Comparison of ENCODE assay signal across 22 cellular contexts in the genomic region with DNA sequence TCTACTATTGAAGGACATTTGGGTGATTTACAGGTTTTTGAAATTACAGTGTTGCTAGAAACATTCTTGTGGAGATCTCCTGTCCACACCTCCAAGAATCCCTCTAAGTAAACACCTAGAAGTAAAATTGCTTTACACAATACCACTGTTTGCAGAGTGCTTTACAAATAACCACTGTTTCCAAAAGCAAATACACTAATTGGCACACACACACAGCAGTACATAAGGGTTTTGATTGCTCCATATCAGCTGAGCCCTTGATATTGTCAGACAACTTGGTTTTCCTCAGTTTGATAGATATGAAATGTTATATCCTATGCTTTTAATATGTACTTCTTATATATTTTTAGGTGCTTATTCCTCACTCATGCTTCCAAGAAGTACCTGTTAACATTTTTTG. TPM values are rescaled to one million over a fixed set of nuclear protein-coding genes. Genes with fewer than 3 reads are reported as not detected.
"Had no signal": no experiment of that assay in that cellular context is flagged by ENCODE, and none has a peak within 500 bp of the region (broad histone marks: within the 10 kb centered on the region; RNA-seq: fewer than 3 reads in every experiment).

No MANE protein-coding gene starts in this region.

- H3K4me3 Mint-ChIP-seq: activated CD4-positive, alpha-beta T cell treated with anti-CD3 and anti-CD28 coated beads, Interleukin-2, amount 10 ng/mL, durations not matched to agents 24 days and 14 days; activated T-cell treated with anti-CD3 and anti-CD28 coated beads, Interleukin-2, amount 50 U/mL, for 72 hours; central memory CD8-positive, alpha-beta T cell; endodermal cell had no signal

- H3K27ac ChIP-seq: ascending aorta, colonic mucosa, epithelial cell of prostate, hepatocyte, neutrophil, pancreas, sigmoid colon, thyroid gland had no signal

- H3K36me3 ChIP-seq: colonic mucosa had no signal

- H3K4me1 ChIP-seq: pancreas had no signal

- H3K27ac Mint-ChIP-seq: activated CD4-positive, alpha-beta T cell treated with anti-CD3 and anti-CD28 coated beads, Interleukin-2, amount 10 ng/mL, durations not matched to agents 24 days and 14 days; endodermal cell had no signal

- H3K27me3 ChIP-seq: ascending aorta, colonic mucosa, hepatocyte, neutrophil, pancreas, sigmoid colon, thyroid gland had no signal

- DNase-seq: activated CD4-positive, alpha-beta T cell treated with anti-CD3 and anti-CD28 coated beads, Interleukin-2, amount 10 ng/mL, durations not matched to agents 24 days and 14 days; activated effector memory CD4-positive, alpha-beta T cell treated with anti-CD3 and anti-CD28 coated beads, Interleukin-2, amount 50 U/mL, for 16 hours; activated naive CD4-positive, alpha-beta T cell treated with anti-CD3 and anti-CD28 coated beads, Interleukin-2, amount 50 U/mL, for 16 hours; activated T-cell treated with anti-CD3 and anti-CD28 coated beads, Interleukin-2, amount 50 U/mL, for 72 hours; colonic mucosa; endodermal cell; left cardiac atrium; naive B cell; pancreas; sigmoid colon; stimulated activated CD4-positive, alpha-beta T cell treated with anti-CD3 and anti-CD28 coated beads, Interleukin-4, amount 100 ng/mL, for 24 hours; thyroid gland had no signal

- H3K9me3 Mint-ChIP-seq: activated CD4-positive, alpha-beta T cell treated with anti-CD3 and anti-CD28 coated beads, Interleukin-2, amount 10 ng/mL, durations not matched to agents 24 days and 14 days; activated T-cell treated with anti-CD3 and anti-CD28 coated beads, Interleukin-2, amount 50 U/mL, for 72 hours; central memory CD8-positive, alpha-beta T cell; endodermal cell; naive B cell had no signal

- H3K27me3 Mint-ChIP-seq: activated CD4-positive, alpha-beta T cell treated with anti-CD3 and anti-CD28 coated beads, Interleukin-2, amount 10 ng/mL, durations not matched to agents 24 days and 14 days; central memory CD8-positive, alpha-beta T cell; naive B cell had no signal

- H3K9me3 ChIP-seq: ascending aorta, colonic mucosa, neutrophil, pancreas, sigmoid colon, thyroid gland had no signal

- ATAC-seq: left cardiac atrium had no signal

- H3K4me3 ChIP-seq: ascending aorta, colonic mucosa, hepatocyte, pancreas, sigmoid colon, thyroid gland had no signal

RNA-seq across cellular contexts. Expression of a gene that starts 44.4 kb away (rescaled TPM):
- total RNA-seq: ascending aorta, colonic mucosa, glomerular endothelial cell, left cardiac atrium, mononuclear cell, pancreas, subcutaneous adipose tissue, thyroid gland had no signal
- polyA plus RNA-seq: adipose tissue, pancreas, urinary bladder had no signal
